In the genomic region with DNA sequence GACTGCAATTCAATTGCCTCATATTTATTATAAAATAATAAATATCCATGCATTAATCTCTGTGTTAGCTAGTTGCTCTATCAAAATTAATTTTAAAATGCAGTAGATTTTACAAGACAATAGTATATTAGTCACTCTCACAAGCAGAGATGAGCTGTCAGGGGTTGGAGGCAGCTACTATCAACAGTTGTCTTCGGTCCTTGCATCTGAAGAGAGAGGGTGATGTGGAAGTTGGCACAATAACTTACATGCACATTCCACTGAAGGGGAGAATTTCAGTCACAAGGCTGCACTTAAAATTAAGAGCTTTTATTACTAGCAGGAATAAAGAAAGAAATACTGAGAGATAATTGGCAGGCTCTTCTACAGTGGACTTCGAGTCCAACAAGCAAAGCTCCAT, we compare ENCODE assay signal across 22 cellular contexts.
DNase-seq lines count a peak whose midpoint lies in the region; ATAC-seq and TF ChIP-seq lines count a peak whose summit lies in the region.
"Had no signal": no experiment of that assay in that cellular context is flagged by ENCODE, and none has a peak within 500 bp of the region (broad histone marks: within the 10 kb centered on the region; RNA-seq: fewer than 3 reads in every experiment).

No MANE protein-coding gene starts in this region.

- H3K4me3 ChIP-seq in AG10803 (ENCODE audit: low read length) (no peak overlapping the region), MG63 (no peak overlapping the region), retinal pigment epithelial cell (ENCODE audit: low read length) (no peak overlapping the region), lower leg skin (ENCODE audit: low read depth, poor library complexity, severe bottlenecking) (no peak overlapping the region)
- H3K4me3 ChIP-seq: GM12878, SJCRH30 had no signal

- H4K20me1 ChIP-seq in H9 (ENCODE audit: control insufficient read depth, insufficient read depth, insufficient read length): no peaks in the 10 kb centered on the region

- 57 to 60% methylated on average over 2 of the region's 2 CpGs for WGBS in lower leg skin, 2 donors
- no CpG with 5 or more reads among the region's 2 CpGs for WGBS in H9 (ENCODE audit: extremely low coverage, insufficient read length, low lambda C conversion rate)

- H3K18ac ChIP-seq in H9 (ENCODE audit: insufficient read length, low read depth, low read length): no peak overlapping the region

- H3K4ac ChIP-seq in H9 (ENCODE audit: low read depth, low read length): no peak overlapping the region

- H3K56ac ChIP-seq in H9 (ENCODE audit: insufficient read length, low read depth, low read length): no peak overlapping the region

- no peak overlapping the region for H3K27ac ChIP-seq in H9 (ENCODE audit: insufficient read length, low read depth, low read length)
- H3K27ac ChIP-seq: KMS-11, SJCRH30 had no signal

- no peaks in the 10 kb centered on the region for H3K4me1 ChIP-seq in H9 (ENCODE audit: insufficient read depth, low read length)
- H3K4me1 ChIP-seq: SJCRH30 had no signal

- no peak overlapping the region for H3K27ac Mint-ChIP-seq in stimulated activated naive B cell treated with anti-CD40 and anti-IgM and Interleukin-4, amounts not matched to agents 10 μg/mL and 1 μg/mL and 100 μg/mL, for 72 hours
- H3K27ac Mint-ChIP-seq in H9: no peak overlapping the region
- H3K27ac Mint-ChIP-seq: CD4-positive, alpha-beta memory T cell had no signal

- no peak overlapping the region for H3T11ph ChIP-seq in H9 (ENCODE audit: low read length)

- H3K36me3 ChIP-seq in MG63: no peaks in the 10 kb centered on the region
- H3K36me3 ChIP-seq: SJCRH30 had no signal

- no peaks in the 10 kb centered on the region for H3K79me1 ChIP-seq in H9 (ENCODE audit: insufficient read depth, low read depth, low read length, poor library complexity, severe bottlenecking)

- no peak overlapping the region for H4K5ac ChIP-seq in H9 (ENCODE audit: insufficient read length, low read depth, low read length)

- H3K79me2 ChIP-seq in H9 (ENCODE audit: insufficient read depth, low read length): no peaks in the 10 kb centered on the region

- no peak overlapping the region for H2BK20ac ChIP-seq in H9 (ENCODE audit: low read depth, low read length, poor library complexity, severe bottlenecking)

- H3K23me2 ChIP-seq in H9 (ENCODE audit: insufficient read length, low read depth, low read length, poor library complexity, severe bottlenecking): no peaks in the 10 kb centered on the region

- no peaks in the 10 kb centered on the region for H3K4me1 Mint-ChIP-seq in stimulated activated naive B cell treated with anti-CD40 and anti-IgM and Interleukin-4, amounts not matched to agents 10 μg/mL and 1 μg/mL and 100 μg/mL, for 72 hours
- H3K4me1 Mint-ChIP-seq in H9: no peaks in the 10 kb centered on the region
- H3K4me1 Mint-ChIP-seq: CD4-positive, alpha-beta memory T cell had no signal

- no peak overlapping the region for H2BK120ac ChIP-seq in H9 (ENCODE audit: low read depth, low read length, poor library complexity, severe bottlenecking)

- no peak overlapping the region for H2BK5ac ChIP-seq in H9 (ENCODE audit: insufficient read length, low read length)

- TF ChIP-seq CTCF in AG10803 (conservative IDR thresholded peaks at IDR 0.05; ENCODE audit: low read length) (no peak), retinal pigment epithelial cell (conservative IDR thresholded peaks at IDR 0.05; ENCODE audit: low read depth, low read length) (no peak), lower leg skin (IDR thresholded peaks at IDR 0.05) (no peak), H9 (conservative IDR thresholded peaks at IDR 0.05) (no peak)

- no peak overlapping the region for H3K23ac ChIP-seq in H9 (ENCODE audit: insufficient read length, low read depth, low read length)

- H3K4me3 Mint-ChIP-seq in stimulated activated naive B cell treated with anti-CD40 and anti-IgM and Interleukin-4, amounts not matched to agents 10 μg/mL and 1 μg/mL and 100 μg/mL, for 72 hours: no peak overlapping the region
- no peak overlapping the region for H3K4me3 Mint-ChIP-seq in H9
- H3K4me3 Mint-ChIP-seq: CD4-positive, alpha-beta memory T cell had no signal

- H3K4me2 ChIP-seq in H9 (ENCODE audit: insufficient read depth, insufficient read length, low read length): no peak overlapping the region
- H3K4me2 ChIP-seq: KMS-11 had no signal

- peaks cover 0 to 5% of the 10 kb centered on the region in 2 donors for H3K9me3 Mint-ChIP-seq in stimulated activated naive B cell treated with anti-CD40 and anti-IgM and Interleukin-4, amounts not matched to agents 10 μg/mL and 1 μg/mL and 100 μg/mL, for 72 hours
- H3K9me3 Mint-ChIP-seq in H9: no peaks in the 10 kb centered on the region; a peak in 2 of 5 replicates

- no peak for TF ChIP-seq POLR2A in lower leg skin (IDR thresholded peaks at IDR 0.05)

- no peak overlapping the region for H2BK12ac ChIP-seq in H9 (ENCODE audit: insufficient read length, low read depth, low read length)

- no peak overlapping the region for H2BK15ac ChIP-seq in H9 (ENCODE audit: low read depth, low read length)

- H4K8ac ChIP-seq in H9 (replicated peaks; ENCODE audit: insufficient read length, low read depth, low read length): no peak overlapping the region

- ATAC-seq in stimulated activated naive B cell treated with anti-CD40 and anti-IgM and Interleukin-4, amounts not matched to agents 10 μg/mL and 1 μg/mL and 100 μg/mL, for 72 hours (replicated peaks): no peak
- ATAC-seq: GM12878, HepG2, Panc1 had no signal

- no peak overlapping the region for H3K9ac ChIP-seq in H9 (ENCODE audit: extremely low read depth, insufficient read length, low read length)
- H3K9ac ChIP-seq: KMS-11 had no signal

- intact Hi-C loops in lower leg skin (cut with DNase I; ENCODE audit: low total_unique reads): no loop called here

- peaks cover 21 to 29% of the 10 kb centered on the region in 2 donors for H3K27me3 Mint-ChIP-seq in stimulated activated naive B cell treated with anti-CD40 and anti-IgM and Interleukin-4, amounts not matched to agents 10 μg/mL and 1 μg/mL and 100 μg/mL, for 72 hours
- no peaks in the 10 kb centered on the region; the same call in 1 of the 2 replicates for H3K27me3 Mint-ChIP-seq in H9 (ENCODE audit: low read depth)

- H3K27me3 ChIP-seq in MG63 (no peaks in the 10 kb centered on the region), H9 (ENCODE audit: insufficient read depth, low read length) (no peaks in the 10 kb centered on the region)
- H3K27me3 ChIP-seq: SJCRH30 had no signal

- no peak overlapping the region for H4K91ac ChIP-seq in H9 (ENCODE audit: insufficient read length, low read depth, low read length)

- H3K9me3 ChIP-seq in MG63 (no peaks in the 10 kb centered on the region), H9 (ENCODE audit: control insufficient read depth, low read depth, low read length) (no peaks in the 10 kb centered on the region)
- H3K9me3 ChIP-seq: SJCRH30 had no signal

- H2AFZ ChIP-seq in H9 (ENCODE audit: low read length): no peak overlapping the region

- no peaks in the 10 kb centered on the region for H3K36me3 Mint-ChIP-seq in stimulated activated naive B cell treated with anti-CD40 and anti-IgM and Interleukin-4, amounts not matched to agents 10 μg/mL and 1 μg/mL and 100 μg/mL, for 72 hours
- H3K36me3 Mint-ChIP-seq in H9 (ENCODE audit: insufficient read depth in 1 of 3, low read depth in 3 of 3): peaks cover 0 to 6% (median 0%) of the 10 kb centered on the region in 3 experiments; a peak in 2 of 7 replicates
- H3K36me3 Mint-ChIP-seq: CD4-positive, alpha-beta memory T cell had no signal

- H2AK5ac ChIP-seq in H9 (ENCODE audit: insufficient read length, low read length): no peak overlapping the region

- no peak overlapping the region for H3K14ac ChIP-seq in H9 (ENCODE audit: insufficient read depth, low read length)

- DNase-seq in AG10803 (ENCODE audit: low read depth): peak; percentile 44
- peak; percentile 72 for DNase-seq in MG63
- peak; percentile 18 for DNase-seq in fibroblast of peridontal ligament (ENCODE audit: extremely low read depth)
- DNase-seq in retinal pigment epithelial cell (ENCODE audit: low read depth): peak; percentile 14
- no peak for DNase-seq in lower leg skin (ENCODE audit: low spot score in 2 of 2)
- DNase-seq in mesenteric fat pad (ENCODE audit: low spot score): no peak
- no peak for DNase-seq in stimulated activated naive B cell treated with anti-CD40 and anti-IgM and Interleukin-4, amounts not matched to agents 10 μg/mL and 1 μg/mL and 100 μg/mL, for 72 hours
- DNase-seq in H9: no peak
- DNase-seq: CD4-positive, alpha-beta memory T cell; DMS153; MM.1S; NCI-H1092; NCI-H1436 treated with DMSO at 0.1 percent for 48 hours; NCI-H2029 treated with DMSO at 0.1 percent for 48 hours; NCI-H2171 treated with DMSO at 0.1 percent for 48 hours; NCI-H446 treated with DMSO at 0.1 percent for 48 hours; NCI-H69; SJCRH30 had no signal

Comparison
In these comparisons a context has a peak if more than half of its experiments do, and no peak if none do; other contexts are left out.
1. DNase-seq: peak in AG10803 (single experiment), MG63 (single experiment), fibroblast of peridontal ligament (single experiment) and retinal pigment epithelial cell (single experiment); none in lower leg skin (0 of 2), mesenteric fat pad (single experiment), stimulated activated naive B cell treated with anti-CD40 and anti-IgM and Interleukin-4, amounts not matched to agents 10 μg/mL and 1 μg/mL and 100 μg/mL, for 72 hours (single experiment) and H9 (single experiment).